ENCODE assay signal across 14 cellular contexts in the genomic region with DNA sequence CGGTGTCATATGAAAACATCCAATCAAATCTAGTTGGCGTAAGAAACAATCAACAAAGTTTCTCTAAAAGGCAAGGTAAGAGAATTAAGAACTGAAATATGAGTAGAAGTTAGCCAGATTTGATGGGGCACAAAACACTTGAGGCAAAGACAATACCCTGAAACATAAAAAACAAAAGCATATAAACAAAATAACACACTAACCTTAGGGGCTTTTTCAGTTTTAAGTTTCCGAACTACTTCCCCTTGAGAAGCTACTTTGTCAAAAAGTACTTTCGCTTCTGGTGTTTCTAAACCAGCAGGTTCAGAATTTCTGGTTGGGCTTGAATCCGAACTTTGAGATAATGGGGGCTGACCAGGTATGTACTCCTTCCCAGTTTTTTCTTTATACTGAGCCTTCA. TPM values are rescaled to one million over a fixed set of nuclear protein-coding genes. Genes with fewer than 3 reads are reported as not detected.
DNase-seq lines count a peak whose midpoint lies in the region; ATAC-seq, FAIRE-seq and TF ChIP-seq lines count a peak whose summit lies in the region.
"Had no signal": no experiment of that assay in that cellular context is flagged by ENCODE, and none has a peak within 500 bp of the region (broad histone marks: within the 10 kb centered on the region; RNA-seq: fewer than 3 reads in every experiment).

No MANE protein-coding gene starts in this region.

- no peak overlapping the region for H3K27ac ChIP-seq in CD4-positive, CD25-positive, alpha-beta regulatory T cell (ENCODE audit: insufficient read depth, low read length, poor library complexity, severe bottlenecking)
- H3K27ac ChIP-seq: esophagus squamous epithelium, HL-60, left ventricle myocardium inferior, parathyroid adenoma had no signal

- H3K9me3 ChIP-seq in CD4-positive, CD25-positive, alpha-beta regulatory T cell (ENCODE audit: control insufficient read depth in 2 of 2, low read length in 2 of 2) = no peaks in the 10 kb centered on the region
- H3K9me3 ChIP-seq: esophagus squamous epithelium, left ventricle myocardium inferior, SK-N-SH had no signal

- peaks cover 0 to 13% (median 9%) of the 10 kb centered on the region in 4 donors for H3K4me1 Mint-ChIP-seq in CD4-positive, CD25-positive, alpha-beta regulatory T cell

- no peak for DNase-seq in CD4-positive, CD25-positive, alpha-beta regulatory T cell
- no peak for DNase-seq in H54 (ENCODE audit: insufficient read length, low spot score)
- no peak for DNase-seq in NCI-H526 treated with DMSO at 0.1 percent for 48 hours (lab: John Stamatoyannopoulos, UW)
- no peak for DNase-seq in stimulated activated CD4-positive, alpha-beta T cell treated with anti-CD3 and anti-CD28 coated beads, Interleukin-4, amount 100 ng/mL, for 4 hours
- no peak for DNase-seq in activated CD8-positive, alpha-beta memory T cell treated with anti-CD3 and anti-CD28 coated beads, Interleukin-2, amount 50 U/mL, for 4 hours
- no peak for DNase-seq in NCI-H526 (lab: John Stamatoyannopoulos, UW)
- DNase-seq: esophagus squamous epithelium, left ventricle myocardium inferior, NCI-H1930, SK-N-SH had no signal

- no peaks in the 10 kb centered on the region for H3K27me3 ChIP-seq in CD4-positive, CD25-positive, alpha-beta regulatory T cell (ENCODE audit: control insufficient read depth, insufficient read depth, low read length)
- H3K27me3 ChIP-seq: esophagus squamous epithelium had no signal

- peaks cover 26% of the 10 kb centered on the region for H3K36me3 Mint-ChIP-seq in CD4-positive, CD25-positive, alpha-beta regulatory T cell

- H3K27me3 Mint-ChIP-seq in CD4-positive, CD25-positive, alpha-beta regulatory T cell = no peaks in the 10 kb centered on the region

- peaks cover 48% of the 10 kb centered on the region for H3K36me3 ChIP-seq in CD4-positive, CD25-positive, alpha-beta regulatory T cell (ENCODE audit: control insufficient read depth, insufficient read depth, low read length)

- ATAC-seq in CD4-positive, CD25-positive, alpha-beta regulatory T cell (ENCODE audit: low read depth in 2 of 2) = no peak
- ATAC-seq in GM18909 (IDR thresholded peaks at IDR 0.05; ENCODE audit: poor library complexity, unreplicated experiment) (peak; percentile 60), HG03432 (IDR thresholded peaks at IDR 0.05; ENCODE audit: unreplicated experiment) (peak; percentile 84)

- TF ChIP-seq POLR2A in H54 (IDR thresholded peaks at IDR 0.05; ENCODE audit: low read depth, low read length) = no peak

- FAIRE-seq in H54 (lab: Jason Lieb, UNC) = peak; percentile 52

- no peak overlapping the region for H3K4me3 Mint-ChIP-seq in CD4-positive, CD25-positive, alpha-beta regulatory T cell

- H3K27ac Mint-ChIP-seq in CD4-positive, CD25-positive, alpha-beta regulatory T cell = peak overlapping the region in 2 of 3 donors; percentile 53 to 87

- no peaks in the 10 kb centered on the region for H3K4me1 ChIP-seq in CD4-positive, CD25-positive, alpha-beta regulatory T cell (ENCODE audit: control insufficient read depth, insufficient read depth, low read length, poor library complexity, severe bottlenecking)
- H3K4me1 ChIP-seq: esophagus squamous epithelium, parathyroid adenoma had no signal

- no peak overlapping the region for H3K4me3 ChIP-seq in CD4-positive, CD25-positive, alpha-beta regulatory T cell (ENCODE audit: low read depth, low read length)
- H3K4me3 ChIP-seq: esophagus squamous epithelium, left ventricle myocardium inferior had no signal

- H3K9me3 Mint-ChIP-seq in CD4-positive, CD25-positive, alpha-beta regulatory T cell = no peaks in the 10 kb centered on the region

RNA-seq across cellular contexts. Expression of gene EPRS1, which starts 57.9 kb away (rescaled TPM):
- 45.0 TPM for total RNA-seq in CD4-positive, CD25-positive, alpha-beta regulatory T cell
- polyA plus RNA-seq in CD4-positive, CD25-positive, alpha-beta regulatory T cell = 10 to 100 TPM; 39.9 to 51.1 (median 43.0) TPM

Comparison
In these comparisons a context has a peak if more than half of its experiments do, and no peak if none do; other contexts are left out.
1. ATAC-seq: peak in GM18909 (single experiment) and HG03432 (single experiment); none in CD4-positive, CD25-positive, alpha-beta regulatory T cell (0 of 2).